ENCODE assay signal across 19 cellular contexts in genomic region chr5:40734986-40735385, GRCh38.
A peak's percentile ranks its signal among the peaks of the same experiment; 100 is the strongest.
DNase-seq lines count a peak whose midpoint lies in the region; ATAC-seq and TF ChIP-seq lines count a peak whose summit lies in the region.
"Had no signal": no experiment of that assay in that cellular context is flagged by ENCODE, and none has a peak within 500 bp of the region (broad histone marks: within the 10 kb centered on the region; RNA-seq: fewer than 3 reads in every experiment).

No MANE protein-coding gene starts in this region.

- 0 out of 2 replicates have a peak overlapping the region, but pooled peaks have one; percentile 15 for H3K27ac ChIP-seq in DND-41 (ENCODE audit: low read length)
- peak overlapping the region; percentile 65 to 72 for H3K27ac ChIP-seq in mucosa of rectum (ENCODE audit: low read depth in 2 of 2, low read length in 2 of 2)

- ATAC-seq in DND-41 (ENCODE audit: insufficient read depth, low read depth), result no peak
- ATAC-seq in HG03457 (IDR thresholded peaks at IDR 0.05; ENCODE audit: unreplicated experiment), result no peak
- no peak for ATAC-seq in GM21360 (IDR thresholded peaks at IDR 0.05; ENCODE audit: unreplicated experiment)
- ATAC-seq: naive thymus-derived CD4-positive, alpha-beta T cell; sciatic nerve had no signal

- H2AFZ ChIP-seq in DND-41 (ENCODE audit: low read depth, low read length), result no peak overlapping the region
- H2AFZ ChIP-seq in Loucy (ENCODE audit: low read length), result no peak overlapping the region

- no peak overlapping the region for H3K4me3 ChIP-seq in DND-41 (ENCODE audit: low read depth in 1 of 2, low read length in 2 of 2)
- no peak overlapping the region for H3K4me3 ChIP-seq in Loucy (ENCODE audit: low read length, poor library complexity, severe bottlenecking)
- H3K4me3 ChIP-seq in choroid plexus epithelial cell (ENCODE audit: low read depth, low read length), result no peak overlapping the region
- H3K4me3 ChIP-seq in mucosa of rectum (ENCODE audit: low read length in 2 of 2), result no peak overlapping the region
- H3K4me3 ChIP-seq: adrenal gland, dorsolateral prefrontal cortex, HAP-1 had no signal

- H3K79me2 ChIP-seq in DND-41 (ENCODE audit: insufficient read depth, low read length) (peaks cover 58% of the 10 kb centered on the region), Loucy (ENCODE audit: insufficient read depth, low read length) (0 out of 2 replicates have a peak, but pooled peaks cover 6% of the 10 kb centered on the region)

- peaks cover 22% of the 10 kb centered on the region for H3K4me1 ChIP-seq in DND-41 (ENCODE audit: insufficient read depth, low read length)
- peaks cover 37% of the 10 kb centered on the region for H3K4me1 ChIP-seq in Loucy (ENCODE audit: insufficient read depth, low read length, poor library complexity, severe bottlenecking)
- peaks cover 22 to 42% of the 10 kb centered on the region in 2 donors for H3K4me1 ChIP-seq in mucosa of rectum (ENCODE audit: control insufficient read depth in 2 of 2, insufficient read depth in 2 of 2, low read length in 2 of 2)
- H3K4me1 ChIP-seq: HAP-1 had no signal

- H3K4me2 ChIP-seq in DND-41 (ENCODE audit: insufficient read depth, low read length), result no peak overlapping the region
- H3K4me2 ChIP-seq in Loucy (ENCODE audit: low read depth, low read length, poor library complexity, severe bottlenecking), result peak overlapping the region; percentile 42

- no peaks in the 10 kb centered on the region for H3K9me3 ChIP-seq in DND-41 (ENCODE audit: insufficient read depth, low read length, severe bottlenecking)
- H3K9me3 ChIP-seq in Loucy (ENCODE audit: insufficient read depth, low read depth, low read length), result peaks cover 5% of the 10 kb centered on the region; the same call in 1 of the 2 replicates
- peaks cover 2 to 4% of the 10 kb centered on the region in 2 donors for H3K9me3 ChIP-seq in mucosa of rectum (ENCODE audit: control insufficient read depth in 2 of 2, low read length in 2 of 2)
- H3K9me3 ChIP-seq: adrenal gland, HAP-1 had no signal

- peaks cover 13% of the 10 kb centered on the region; the same call in 1 of the 2 replicates for H3K36me3 ChIP-seq in DND-41 (ENCODE audit: insufficient read depth, low read length)
- peaks cover 7% of the 10 kb centered on the region; the same call in 1 of the 2 replicates for H3K36me3 ChIP-seq in Loucy (ENCODE audit: insufficient read depth, low read length)
- peaks cover 0 to 4% of the 10 kb centered on the region in 2 donors for H3K36me3 ChIP-seq in mucosa of rectum (ENCODE audit: control insufficient read depth in 2 of 2, insufficient read depth in 2 of 2, low read length in 2 of 2)
- H3K36me3 ChIP-seq: adrenal gland, HAP-1 had no signal

- no peaks in the 10 kb centered on the region for H3K9me2 ChIP-seq in Loucy (replicated peaks; ENCODE audit: low read depth, low read length)

- H3K9ac ChIP-seq in DND-41 (ENCODE audit: low read depth, low read length) (no peak overlapping the region), Loucy (ENCODE audit: low read depth, low read length, poor library complexity, severe bottlenecking) (peak overlapping the region; percentile 11), mucosa of rectum (ENCODE audit: low read depth in 1 of 2, low read length in 2 of 2) (peak overlapping the region in 1 of 2 donors; percentile 28)

- DNase-seq in DND-41, result no peak
- DNase-seq in choroid plexus epithelial cell (ENCODE audit: low read depth), result peak; percentile 6
- no peak for DNase-seq in NCI-H1436 (lab: John Stamatoyannopoulos, UW)
- DNase-seq: activated CD4-positive, alpha-beta memory T cell treated with anti-CD3 and anti-CD28 coated beads, Interleukin-2, amount 10 ng/mL, durations not matched to agents 7 days and 5 days; adrenal gland; CD4-positive, alpha-beta T cell; dorsolateral prefrontal cortex; foreskin melanocyte; GDM1; islet precursor cell; naive thymus-derived CD4-positive, alpha-beta T cell; NCI-H1092; NCI-H345 had no signal

- H4K20me1 ChIP-seq in DND-41 (ENCODE audit: insufficient read depth, low read length) (no peaks in the 10 kb centered on the region), Loucy (ENCODE audit: insufficient read depth, low read length, poor library complexity, severe bottlenecking) (no peaks in the 10 kb centered on the region)

- H3F3A ChIP-seq in Loucy (ENCODE audit: low read depth), result no peaks in the 10 kb centered on the region

- H3K27me3 ChIP-seq in DND-41 (ENCODE audit: insufficient read depth, low read length, poor library complexity), result no peaks in the 10 kb centered on the region
- no peaks in the 10 kb centered on the region for H3K27me3 ChIP-seq in Loucy (ENCODE audit: insufficient read depth, low read length, poor library complexity, severe bottlenecking)
- no peaks in the 10 kb centered on the region for H3K27me3 ChIP-seq in mucosa of rectum (ENCODE audit: control insufficient read depth in 2 of 2, insufficient read depth in 2 of 2, low read length in 2 of 2)
- H3K27me3 ChIP-seq: adrenal gland, dorsolateral prefrontal cortex had no signal

- TF ChIP-seq CTCF in DND-41 (IDR thresholded peaks at IDR 0.05; ENCODE audit: borderline replicate concordance, extremely low read depth, low read length, poor library complexity, severe bottlenecking), result no peak
- TF ChIP-seq CTCF in Loucy (conservative IDR thresholded peaks at IDR 0.05; ENCODE audit: low read length), result no peak
- no peak for TF ChIP-seq CTCF in choroid plexus epithelial cell (conservative IDR thresholded peaks at IDR 0.05; ENCODE audit: low read depth, low read length)
